In the genomic region with DNA sequence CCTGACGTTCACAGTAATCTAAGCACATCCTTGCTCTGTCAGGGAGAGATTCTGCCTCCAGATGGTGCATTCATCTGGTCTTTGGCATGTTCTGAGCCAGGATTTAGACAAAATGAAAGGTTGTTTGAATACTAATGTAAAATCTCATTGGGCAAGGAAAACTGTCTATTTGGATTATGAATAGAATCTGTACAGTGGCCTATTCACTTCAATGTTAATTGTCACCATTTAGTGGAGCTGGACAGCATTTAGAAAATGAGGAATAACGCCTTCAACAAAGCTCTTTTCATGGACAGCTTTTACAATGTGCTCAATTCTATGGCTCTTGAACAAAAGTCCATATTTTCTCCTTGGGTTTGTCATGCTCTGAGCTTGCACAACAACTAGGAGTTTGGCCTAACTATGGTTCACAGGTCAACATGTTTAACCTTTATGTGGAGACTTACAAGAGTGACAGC, we compare ENCODE assay signal across 11 cellular contexts. TPM values are rescaled to one million over a fixed set of nuclear protein-coding genes. Genes with fewer than 3 reads are reported as not detected.
DNase-seq lines count a peak whose midpoint lies in the region; ATAC-seq and TF ChIP-seq lines count a peak whose summit lies in the region.
"Had no signal": no experiment of that assay in that cellular context is flagged by ENCODE, and none has a peak within 500 bp of the region (broad histone marks: within the 10 kb centered on the region; RNA-seq: fewer than 3 reads in every experiment).

No MANE protein-coding gene starts in this region.

- no peaks in the 10 kb centered on the region for H3K9me3 ChIP-seq in tibial artery
- H3K9me3 ChIP-seq: ovary, thyroid gland had no signal

- peak overlapping the region; percentile 55 to 67 for H3K27ac ChIP-seq in tibial artery
- H3K27ac ChIP-seq: 22Rv1, thyroid gland had no signal

- H3K27me3 ChIP-seq in tibial artery: no peaks in the 10 kb centered on the region
- H3K27me3 ChIP-seq: ovary, thyroid gland had no signal

- H3K4me3 Mint-ChIP-seq in brain: peak overlapping the region in 1 of 5 experiments; percentile 67

- peaks cover 32% of the 10 kb centered on the region for H3K4me1 Mint-ChIP-seq in brain

- intact Hi-C loops in left colon (cut with DNase I, micrococcal nuclease) (no loop called here), tibial artery (cut with DNase I; ENCODE audit: low total_unique reads) (no loop called here)

- ATAC-seq in left colon (peak; percentile 51), HG02884 (IDR thresholded peaks at IDR 0.05; ENCODE audit: unreplicated experiment) (no peak)

- DNase-seq in DMS 273 (lab: John Stamatoyannopoulos, UW; ENCODE audit: unreplicated experiment) (peak; percentile 94), DMS 273 treated with DMSO at 0.1 percent for 48 hours (lab: John Stamatoyannopoulos, UW) (no peak), left colon (no peak), tibial artery (no peak)
- DNase-seq in stimulated activated CD4-positive, alpha-beta T cell treated with anti-CD3 and anti-CD28 coated beads, Interleukin-4, amount 100 ng/mL, for 24 hours: no peak
- no peak for DNase-seq in stimulated activated CD4-positive, alpha-beta T cell treated with anti-CD3 and anti-CD28 coated beads, Interleukin-15, amount 100 ng/mL, for 24 hours
- DNase-seq: ovary, thyroid gland had no signal

- no peaks in the 10 kb centered on the region for H3K9me3 Mint-ChIP-seq in brain

- H3K36me3 ChIP-seq in tibial artery: no peaks in the 10 kb centered on the region
- H3K36me3 ChIP-seq: ovary, thyroid gland had no signal

- peaks cover 3% of the 10 kb centered on the region for H3K27me3 Mint-ChIP-seq in brain

- H3K4me1 ChIP-seq in tibial artery: peaks cover 0 to 36% (median 9%) of the 10 kb centered on the region in 4 donors

- no peak overlapping the region for H3K4me3 ChIP-seq in tibial artery
- H3K4me3 ChIP-seq: ovary, thyroid gland had no signal

- no peaks in the 10 kb centered on the region for H3K36me3 Mint-ChIP-seq in brain

- no peak for TF ChIP-seq CTCF in brain (conservative IDR thresholded peaks at IDR 0.05)
- no peak for TF ChIP-seq CTCF in tibial artery (IDR thresholded peaks at IDR 0.05)

- peak overlapping the region in 4 of 5 experiments; percentile 80 to 97 (median 86) for H3K27ac Mint-ChIP-seq in brain

RNA-seq across cellular contexts. Expression of a gene that starts 28.9 kb away (rescaled TPM):
- 5.4 TPM for polyA plus RNA-seq in brain (ENCODE audit: insufficient read depth, low read depth, low replicate concordance)
- total RNA-seq in left colon: 10 to 100 TPM in 1 of 2 donors, 1 to 10 TPM in 1; 9.5 to 13.5 TPM
